8 cellular contexts compared by ENCODE assay signal in genomic region chr20:1466211-1467081, GRCh38. TPM values are rescaled to one million over a fixed set of nuclear protein-coding genes. Genes with fewer than 3 reads are reported as not detected.
A peak's percentile ranks its signal among the peaks of the same experiment; 100 is the strongest.
DNase-seq lines count a peak whose midpoint lies in the region; ATAC-seq and TF ChIP-seq lines count a peak whose summit lies in the region.

Gene NSFL1C (minus strand): TSS chr20:1466849. CDS start chr20:1466824, 25 bp downstream.

- DNase-seq in Caco-2 (peak; percentile 95 to 99), HUDEP-2 (lab: John Stamatoyannopoulos, UW; ENCODE audit: unreplicated experiment in 76 of 76) (peak; percentile 17 to 96 (median 87)), NOMO-1 treated with dmso at 0.1 percent for 144 hours (lab: John Stamatoyannopoulos, UW; ENCODE audit: unreplicated experiment) (peak; percentile 84), endodermal cell (peak; percentile 99)
- DNase-seq in activated CD8-positive, alpha-beta memory T cell treated with anti-CD3 and anti-CD28 coated beads, Interleukin-2, amount 10 ng/mL, durations not matched to agents 7 days and 5 days = peak; percentile 97
- DNase-seq in stimulated activated CD8-positive, alpha-beta memory T cell treated with anti-CD3 and anti-CD28 coated beads, Interleukin-15, amount 100 ng/mL, for 4 hours (ENCODE audit: low read depth in 2 of 2) = peak; percentile 90 to 97

- H3K9me3 Mint-ChIP-seq in Caco-2 (ENCODE audit: unreplicated experiment) = no peaks in the 10 kb centered on the region
- no peaks in the 10 kb centered on the region for H3K9me3 Mint-ChIP-seq in activated CD8-positive, alpha-beta memory T cell treated with anti-CD3 and anti-CD28 coated beads, Interleukin-2, amount 10 ng/mL, durations not matched to agents 7 days and 5 days (ENCODE audit: low read depth)
- no peaks in the 10 kb centered on the region for H3K9me3 Mint-ChIP-seq in endodermal cell

- CTCF ChIA-PET in Caco-2 (lab: Charles Lee) = interaction anchor here (0.6 to 1.7 kb wide), 6 partner anchors 9 to 712 kb away, joined by 3 to 12 read pairs (median 4); no protein-coding TSS in a partner anchor
- CTCF ChIA-PET in activated CD8-positive, alpha-beta memory T cell treated with anti-CD3 and anti-CD28 coated beads, Interleukin-2, amount 10 ng/mL, durations not matched to agents 7 days and 5 days (lab: Charles Lee) = interaction anchor here (0.7 to 5.2 kb wide), 22 partner anchors 8 to 315 kb away, joined by 3 to 24 read pairs (median 4); partner anchors contain the start of genes FKBP1A and SNPH

- POLR2A ChIA-PET in Caco-2 (lab: Charles Lee) = interaction anchor here (0.6 kb wide), 1 partner anchor 75 kb away, joined by 4 read pairs; no protein-coding TSS in a partner anchor

- H3K36me3 ChIP-seq in Caco-2 (ENCODE audit: control insufficient read depth, insufficient read depth, low read length) = peaks cover 2% of the 10 kb centered on the region; the same call in 1 of the 2 replicates
- peaks cover 36% of the 10 kb centered on the region for H3K36me3 ChIP-seq in endodermal cell (ENCODE audit: control insufficient read depth, insufficient read depth, low read length)
- peaks cover 37% of the 10 kb centered on the region for H3K36me3 ChIP-seq in mesodermal cell (ENCODE audit: control insufficient read depth, insufficient read depth, low read length)

- WGBS in endodermal cell (ENCODE audit: insufficient coverage in 1 of 2, insufficient read length in 1 of 2), 2 experiments = 0 to 1% methylated on average over 33 to 104 of the region's 104 CpGs
- 0 to 2% methylated on average over 58 to 79 of the region's 104 CpGs for WGBS in mesodermal cell (ENCODE audit: insufficient coverage in 2 of 2), 2 experiments

- H3K9me3 ChIP-seq in Caco-2 (no peaks in the 10 kb centered on the region), endodermal cell (ENCODE audit: control insufficient read depth, low read length) (no peaks in the 10 kb centered on the region), mesodermal cell (ENCODE audit: control insufficient read depth, low read length) (no peaks in the 10 kb centered on the region)

- peak within 1 kb of the TSS; percentile 74 for H3K4me3 Mint-ChIP-seq in Caco-2 (ENCODE audit: unreplicated experiment)
- peak within 1 kb of the TSS; percentile 79 for H3K4me3 Mint-ChIP-seq in activated CD8-positive, alpha-beta memory T cell treated with anti-CD3 and anti-CD28 coated beads, Interleukin-2, amount 10 ng/mL, durations not matched to agents 7 days and 5 days
- H3K4me3 Mint-ChIP-seq in endodermal cell = peak within 1 kb of the TSS; percentile 75

- intact Hi-C loops in Caco-2 (cut with micrococcal nuclease; ENCODE audit: unreplicated experiment) = no loop called here

- peak within 1 kb of the TSS; percentile 86 for H3K9ac ChIP-seq in endodermal cell (ENCODE audit: extremely low read depth, low read length, poor library complexity, severe bottlenecking)

- H3K27me3 Mint-ChIP-seq in Caco-2 (ENCODE audit: insufficient read depth, unreplicated experiment) = no peaks in the 10 kb centered on the region
- H3K27me3 Mint-ChIP-seq in activated CD8-positive, alpha-beta memory T cell treated with anti-CD3 and anti-CD28 coated beads, Interleukin-2, amount 10 ng/mL, durations not matched to agents 7 days and 5 days = peaks cover 16% of the 10 kb centered on the region
- peaks cover 7% of the 10 kb centered on the region for H3K27me3 Mint-ChIP-seq in endodermal cell (ENCODE audit: insufficient read depth)

- peak within 1 kb of the TSS; percentile 64 for H3K27ac Mint-ChIP-seq in Caco-2 (ENCODE audit: unreplicated experiment)
- peak within 1 kb of the TSS; percentile 78 for H3K27ac Mint-ChIP-seq in activated CD8-positive, alpha-beta memory T cell treated with anti-CD3 and anti-CD28 coated beads, Interleukin-2, amount 10 ng/mL, durations not matched to agents 7 days and 5 days
- peak within 1 kb of the TSS; percentile 61 for H3K27ac Mint-ChIP-seq in endodermal cell

- H3K27ac ChIP-seq in endodermal cell (ENCODE audit: low read depth, low read length) (peak within 1 kb of the TSS; percentile 86), mesodermal cell (ENCODE audit: low read depth, low read length, severe bottlenecking) (peak within 1 kb of the TSS; percentile 95)

- peak within 1 kb of the TSS; percentile 92 for H3K4me3 ChIP-seq in Caco-2 (ENCODE audit: low read depth, low read length)
- peak within 1 kb of the TSS; percentile 95 for H3K4me3 ChIP-seq in endodermal cell (ENCODE audit: low read length)
- H3K4me3 ChIP-seq in mesodermal cell (ENCODE audit: extremely low read depth, insufficient read depth, low read length, poor library complexity, severe bottlenecking) = peak within 1 kb of the TSS; percentile 96

- no peaks in the 10 kb centered on the region for H3K27me3 ChIP-seq in Caco-2 (replicated peaks; ENCODE audit: control insufficient read depth, insufficient read depth, low read length)
- H3K27me3 ChIP-seq in endodermal cell (ENCODE audit: control insufficient read depth, insufficient read depth, low read length, poor library complexity, severe bottlenecking) = no peaks in the 10 kb centered on the region

- H3K36me3 Mint-ChIP-seq in Caco-2 (ENCODE audit: insufficient read depth, unreplicated experiment) = peaks cover 12% of the 10 kb centered on the region
- H3K36me3 Mint-ChIP-seq in activated CD8-positive, alpha-beta memory T cell treated with anti-CD3 and anti-CD28 coated beads, Interleukin-2, amount 10 ng/mL, durations not matched to agents 7 days and 5 days = peaks cover 6% of the 10 kb centered on the region
- H3K36me3 Mint-ChIP-seq in endodermal cell (ENCODE audit: low read depth) = peaks cover 22% of the 10 kb centered on the region

- no TSS peak for BruUV-seq in Caco-2 (replicated peaks; lab: Mats Ljungman, UMichigan)

- H3K4me1 Mint-ChIP-seq in Caco-2 (ENCODE audit: low read depth, unreplicated experiment) (peaks cover 34% of the 10 kb centered on the region), endodermal cell (peaks cover 22% of the 10 kb centered on the region)
- peaks cover 39% of the 10 kb centered on the region for H3K4me1 Mint-ChIP-seq in activated CD8-positive, alpha-beta memory T cell treated with anti-CD3 and anti-CD28 coated beads, Interleukin-2, amount 10 ng/mL, durations not matched to agents 7 days and 5 days

- TF ChIP-seq CTCF in Caco-2 (IDR thresholded peaks at IDR 0.05; ENCODE audit: insufficient read depth in 1 of 2, low read depth in 1 of 2, low read length in 1 of 2, severe bottlenecking in 1 of 2, unreplicated experiment in 1 of 2) (peak; percentile 94 to 97), endodermal cell (conservative IDR thresholded peaks at IDR 0.05) (peak; percentile 100)

- ATAC-seq in GM21367 (IDR thresholded peaks at IDR 0.05; ENCODE audit: unreplicated experiment) = peak; percentile 85
- peak; percentile 98 for ATAC-seq in activated CD8-positive, alpha-beta memory T cell treated with anti-CD3 and anti-CD28 coated beads, Interleukin-2, amount 10 ng/mL, durations not matched to agents 7 days and 5 days

- H3K4me1 ChIP-seq in Caco-2 (peaks cover 13% of the 10 kb centered on the region), endodermal cell (ENCODE audit: control insufficient read depth, insufficient read depth, low read length) (peaks cover 3% of the 10 kb centered on the region), mesodermal cell (ENCODE audit: control insufficient read depth, insufficient read depth, low read length, poor library complexity, severe bottlenecking) (peaks cover 10% of the 10 kb centered on the region)

RNA-seq across cellular contexts. Expression of gene NSFL1C, which starts in this region (rescaled TPM):
- total RNA-seq in Caco-2 (2022) (104 and 119 TPM in 2 replicates), endodermal cell (100 to 1,000 TPM in 1 of 2 donors, 10 to 100 TPM in 1; 90.9 to 117 TPM)
- 10 to 100 TPM; 55.6 to 65.0 TPM for total RNA-seq in activated CD8-positive, alpha-beta memory T cell treated with anti-CD3 and anti-CD28 coated beads, Interleukin-2, amount 10 ng/mL, durations not matched to agents 7 days and 5 days
- polyA plus RNA-seq in endodermal cell (2013, experiment 1 of 2) = 65.2 TPM
- 61.3 TPM for polyA plus RNA-seq in endodermal cell (2013, experiment 2 of 2)
- polyA plus RNA-seq in mesodermal cell (2013, experiment 1 of 2) = 49.3 TPM
- polyA plus RNA-seq in mesodermal cell (2013, experiment 2 of 2) = 43.7 TPM

Comparison
In these comparisons a context has a peak if more than half of its experiments do, and no peak if none do; other contexts are left out.
1. Peak in every context shown above with its lines: DNase-seq, ATAC-seq, H3K4me3 ChIP-seq and H3K27ac ChIP-seq.